In the genomic region with DNA sequence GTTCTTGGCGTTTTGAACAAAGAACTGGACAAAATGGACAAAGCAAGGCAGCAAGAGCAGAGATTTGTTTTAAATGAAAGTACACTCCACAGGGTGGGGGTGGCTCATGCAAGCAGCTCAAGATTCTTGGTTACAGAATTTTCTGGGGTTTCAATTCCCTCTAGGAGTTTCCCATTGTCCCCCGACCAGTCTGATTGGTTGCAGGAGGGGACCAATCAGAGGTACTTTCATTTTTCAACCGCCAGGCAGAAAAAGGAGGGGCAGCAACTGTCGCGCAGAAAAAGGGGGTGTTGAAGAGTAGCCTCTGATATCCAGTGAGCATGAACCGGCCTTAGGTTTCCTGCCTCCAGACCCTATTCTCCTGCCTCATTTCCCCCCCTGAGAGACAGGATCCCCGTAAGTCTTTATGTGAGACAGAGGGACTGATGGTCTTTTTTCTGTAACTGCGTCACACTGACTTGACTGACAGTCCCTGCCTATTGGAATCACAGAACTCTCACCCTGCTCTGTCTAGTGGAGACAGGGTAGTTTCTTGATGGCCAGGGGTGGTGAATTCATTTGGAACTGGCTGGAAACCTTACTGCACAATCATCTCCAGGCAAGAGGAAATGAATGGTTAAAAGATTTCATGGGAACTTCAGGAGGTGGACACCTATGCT, we compare ENCODE assay signal across 10 cellular contexts. TPM values are rescaled to one million over a fixed set of nuclear protein-coding genes. Genes with fewer than 3 reads are reported as not detected.
DNase-seq lines count a peak whose midpoint lies in the region; ATAC-seq and FAIRE-seq lines count a peak whose summit lies in the region.
"Had no signal": no experiment of that assay in that cellular context is flagged by ENCODE, and none has a peak within 500 bp of the region (broad histone marks: within the 10 kb centered on the region; RNA-seq: fewer than 3 reads in every experiment).

No MANE protein-coding gene starts in this region.

- H3K27me3 ChIP-seq in iPS-15b (ENCODE audit: control insufficient read depth, insufficient read depth, low read length): no peaks in the 10 kb centered on the region
- H3K27me3 ChIP-seq: BLaER1 had no signal

- CTCF ChIA-PET in activated CD8-positive, alpha-beta memory T cell treated with anti-CD3 and anti-CD28 coated beads, Interleukin-2, amount 10 ng/mL, durations not matched to agents 7 days and 5 days (lab: Charles Lee): interaction anchor here (1.2 kb wide), 1 partner anchor 25 kb away, joined by 3 read pairs; no protein-coding TSS in a partner anchor

- peaks cover 17% of the 10 kb centered on the region for H3K4me1 Mint-ChIP-seq in activated CD8-positive, alpha-beta memory T cell treated with anti-CD3 and anti-CD28 coated beads, Interleukin-2, amount 10 ng/mL, durations not matched to agents 7 days and 5 days
- H3K4me1 Mint-ChIP-seq in activated naive CD8-positive, alpha-beta T cell treated with anti-CD3 and anti-CD28 coated beads, Interleukin-2, amount 10 ng/mL, durations not matched to agents 7 days and 5 days: peaks cover 23% of the 10 kb centered on the region

- POLR2A ChIA-PET in activated naive CD8-positive, alpha-beta T cell treated with anti-CD3 and anti-CD28 coated beads, Interleukin-2, amount 10 ng/mL, durations not matched to agents 7 days and 5 days (lab: Charles Lee): no interaction called here

- DNase-seq in activated CD8-positive, alpha-beta memory T cell treated with anti-CD3 and anti-CD28 coated beads, Interleukin-2, amount 10 ng/mL, durations not matched to agents 7 days and 5 days: no peak
- no peak for DNase-seq in activated CD8-positive, alpha-beta memory T cell treated with anti-CD3 and anti-CD28 coated beads for 24 hours
- DNase-seq in activated naive CD8-positive, alpha-beta T cell treated with anti-CD3 and anti-CD28 coated beads, Interleukin-2, amount 10 ng/mL, durations not matched to agents 7 days and 5 days: no peak
- no peak for DNase-seq in stimulated activated CD4-positive, alpha-beta T cell treated with anti-CD3 and anti-CD28 coated beads, Interleukin-15, amount 100 ng/mL, for 24 hours
- no peak for DNase-seq in stimulated activated CD4-positive, alpha-beta T cell treated with anti-CD3 and anti-CD28 coated beads, Interleukin-2, amount 100 ng/mL, for 24 hours
- DNase-seq in RCC 7860 (ENCODE audit: low spot score): no peak

- no peaks in the 10 kb centered on the region for H3K27me3 Mint-ChIP-seq in activated CD8-positive, alpha-beta memory T cell treated with anti-CD3 and anti-CD28 coated beads, Interleukin-2, amount 10 ng/mL, durations not matched to agents 7 days and 5 days
- no peaks in the 10 kb centered on the region for H3K27me3 Mint-ChIP-seq in activated naive CD8-positive, alpha-beta T cell treated with anti-CD3 and anti-CD28 coated beads, Interleukin-2, amount 10 ng/mL, durations not matched to agents 7 days and 5 days

- H3K4me3 ChIP-seq in iPS-15b (ENCODE audit: low read depth, low read length): peak overlapping the region; percentile 12
- H3K4me3 ChIP-seq: BLaER1 had no signal

- peak; percentile 33 for ATAC-seq in activated CD8-positive, alpha-beta memory T cell treated with anti-CD3 and anti-CD28 coated beads, Interleukin-2, amount 10 ng/mL, durations not matched to agents 7 days and 5 days
- ATAC-seq in activated naive CD8-positive, alpha-beta T cell treated with anti-CD3 and anti-CD28 coated beads, Interleukin-2, amount 10 ng/mL, durations not matched to agents 7 days and 5 days (ENCODE audit: low read depth): peak; percentile 19

- H3K9ac ChIP-seq in iPS-15b (ENCODE audit: low read depth, low read length): no peak overlapping the region
- H3K9ac ChIP-seq: BLaER1 had no signal

- no peak for FAIRE-seq in RCC 7860 (lab: Jason Lieb, UNC)

- no peaks in the 10 kb centered on the region for H3K36me3 ChIP-seq in iPS-15b (ENCODE audit: control insufficient read depth, insufficient read depth, low read length)
- H3K36me3 ChIP-seq: BLaER1 had no signal

- H3K9me3 Mint-ChIP-seq in activated CD8-positive, alpha-beta memory T cell treated with anti-CD3 and anti-CD28 coated beads, Interleukin-2, amount 10 ng/mL, durations not matched to agents 7 days and 5 days (ENCODE audit: low read depth): no peaks in the 10 kb centered on the region
- H3K9me3 Mint-ChIP-seq in activated naive CD8-positive, alpha-beta T cell treated with anti-CD3 and anti-CD28 coated beads, Interleukin-2, amount 10 ng/mL, durations not matched to agents 7 days and 5 days: peaks cover 9% of the 10 kb centered on the region

- H3K27ac ChIP-seq in temporal lobe (ENCODE audit: low read depth, low read length): peak overlapping the region; percentile 28
- H3K27ac ChIP-seq: BLaER1 had no signal

- H3K36me3 Mint-ChIP-seq in activated CD8-positive, alpha-beta memory T cell treated with anti-CD3 and anti-CD28 coated beads, Interleukin-2, amount 10 ng/mL, durations not matched to agents 7 days and 5 days: peaks cover 2% of the 10 kb centered on the region
- H3K36me3 Mint-ChIP-seq in activated naive CD8-positive, alpha-beta T cell treated with anti-CD3 and anti-CD28 coated beads, Interleukin-2, amount 10 ng/mL, durations not matched to agents 7 days and 5 days: peaks cover 2% of the 10 kb centered on the region

- H3K4me3 Mint-ChIP-seq in activated CD8-positive, alpha-beta memory T cell treated with anti-CD3 and anti-CD28 coated beads, Interleukin-2, amount 10 ng/mL, durations not matched to agents 7 days and 5 days: peak overlapping the region; percentile 20
- peak overlapping the region; percentile 54 for H3K4me3 Mint-ChIP-seq in activated naive CD8-positive, alpha-beta T cell treated with anti-CD3 and anti-CD28 coated beads, Interleukin-2, amount 10 ng/mL, durations not matched to agents 7 days and 5 days

- H3K9me3 ChIP-seq in iPS-15b (ENCODE audit: control insufficient read depth, insufficient read depth, low read length): no peaks in the 10 kb centered on the region

- no peaks in the 10 kb centered on the region for H3K4me1 ChIP-seq in iPS-15b (ENCODE audit: control insufficient read depth, insufficient read depth, low read length)

- peak overlapping the region; percentile 66 for H3K27ac Mint-ChIP-seq in activated CD8-positive, alpha-beta memory T cell treated with anti-CD3 and anti-CD28 coated beads, Interleukin-2, amount 10 ng/mL, durations not matched to agents 7 days and 5 days
- H3K27ac Mint-ChIP-seq in activated naive CD8-positive, alpha-beta T cell treated with anti-CD3 and anti-CD28 coated beads, Interleukin-2, amount 10 ng/mL, durations not matched to agents 7 days and 5 days: peak overlapping the region; percentile 69

RNA-seq across cellular contexts. Expression of gene ALOX12, which starts 59.4 kb away (rescaled TPM):
- not detected for total RNA-seq in activated CD8-positive, alpha-beta memory T cell treated with anti-CD3 and anti-CD28 coated beads, Interleukin-2, amount 10 ng/mL, durations not matched to agents 7 days and 5 days
- not detected for total RNA-seq in activated naive CD8-positive, alpha-beta T cell treated with anti-CD3 and anti-CD28 coated beads, Interleukin-2, amount 10 ng/mL, durations not matched to agents 7 days and 5 days
- under 0.01 TPM for total RNA-seq in temporal lobe
- total RNA-seq: M059J had no signal
